8 cellular contexts compared by ENCODE assay signal in genomic region chr9:99820330-99821186, GRCh38. TPM values are rescaled to one million over a fixed set of nuclear protein-coding genes. Genes with fewer than 3 reads are reported as not detected.
DNase-seq lines count a peak whose midpoint lies in the region; ATAC-seq and TF ChIP-seq lines count a peak whose summit lies in the region.

No MANE protein-coding gene starts in this region.

- no peaks in the 10 kb centered on the region for H4K20me1 ChIP-seq in HCT116 (ENCODE audit: insufficient read depth)

- peak overlapping the region; percentile 75 for H3K9ac ChIP-seq in HCT116 (ENCODE audit: low read length)

- RAD21 ChIA-PET in HCT116 (lab: Charles Lee; ENCODE audit: low non-redundant PET in 1 of 2, low total read pairs in 2 of 2, uncharacterized antibody in 2 of 2, unreplicated experiment in 2 of 2) = interaction anchor here in 1 of 2 experiments (1.4 kb wide), 1 partner anchor 521 kb away, joined by 4 read pairs; no protein-coding TSS in a partner anchor

- peak overlapping the region; percentile 94 for H3K27ac Mint-ChIP-seq in activated naive CD8-positive, alpha-beta T cell

- H3K27ac ChIP-seq in HCT116 (ENCODE audit: low read depth, low read length) (peak overlapping the region; percentile 20), urinary bladder (ENCODE audit: low read depth) (peak overlapping the region; percentile 59)

- H2AFZ ChIP-seq in HCT116 (ENCODE audit: low read depth, low read length, poor library complexity, severe bottlenecking) = peak overlapping the region; percentile 41

- CTCF ChIA-PET in HCT116 (lab: Charles Lee) = no interaction called here

- TF ChIP-seq POLR2A in HCT116 (IDR thresholded peaks at IDR 0.05; ENCODE audit: borderline replicate concordance, extremely low read depth, insufficient read depth, insufficient read length) = no peak

- H3K4me3 Mint-ChIP-seq in activated naive CD8-positive, alpha-beta T cell = peak overlapping the region; percentile 98

- TF ChIP-seq CTCF in AG10803 (conservative IDR thresholded peaks at IDR 0.05; ENCODE audit: low read length) (no peak), HCT116 (IDR thresholded peaks at IDR 0.05 in 2 of 3, conservative IDR thresholded peaks at IDR 0.05 in 1 of 3; ENCODE audit: borderline replicate concordance in 1 of 3, insufficient read depth in 1 of 3, low read depth in 2 of 3, low read length in 2 of 3) (0 out of 6 replicates have a peak, but pooled peaks of 1 of the 3 experiments have one; percentile 8)

- no peak for TF ChIP-seq RAD21 in HCT116 (IDR thresholded peaks at IDR 0.05; ENCODE audit: low read depth)

- H3K27me3 ChIP-seq in HCT116 (ENCODE audit: insufficient read depth, low read length) = no peaks in the 10 kb centered on the region

- DNase-seq in AG10803 (ENCODE audit: low read depth) = peak; percentile 83
- no peak for DNase-seq in HCT116 (ENCODE audit: low read depth, low spot score)
- peak; percentile 72 for DNase-seq in RPMI7951 (ENCODE audit: low read depth)
- DNase-seq in glomerular endothelial cell (ENCODE audit: extremely low read depth, low read depth, low spot score) = peak; percentile 29
- DNase-seq in nucleus accumbens (lab: John Stamatoyannopoulos, UW) = peak in 33 of 56 donors; percentile 18 to 83 (median 64)

- intact Hi-C loops in HCT116 (cut with micrococcal nuclease) = loop anchor here (2.0 to 10.0 kb wide), 3 partner anchors 86 to 277 kb away; partner anchors contain the start of genes ERP44, INVS and STX17

- no peaks in the 10 kb centered on the region for H3K9me2 ChIP-seq in HCT116 (ENCODE audit: insufficient read depth)

- peaks cover 6 to 37% of the 10 kb centered on the region in 2 experiments for H3K4me1 ChIP-seq in HCT116 (ENCODE audit: control insufficient read depth in 1 of 2, insufficient read depth in 2 of 2, low read length in 2 of 2)
- no peaks in the 10 kb centered on the region for H3K4me1 ChIP-seq in urinary bladder (ENCODE audit: insufficient read depth)

- no peaks in the 10 kb centered on the region for H3K9me3 ChIP-seq in HCT116 (ENCODE audit: control insufficient read depth in 1 of 2, insufficient read depth in 1 of 2, low read depth in 1 of 2, low read length in 2 of 2)

- ATAC-seq in HCT116 = no peak
- no peak for ATAC-seq in GM18867 (IDR thresholded peaks at IDR 0.05; ENCODE audit: unreplicated experiment)

- no peaks in the 10 kb centered on the region for H3K9me3 Mint-ChIP-seq in activated naive CD8-positive, alpha-beta T cell (ENCODE audit: low read depth)

- peak overlapping the region; percentile 99 for H3K4me2 ChIP-seq in HCT116 (ENCODE audit: low read length)

- H3K27me3 Mint-ChIP-seq in activated naive CD8-positive, alpha-beta T cell = no peaks in the 10 kb centered on the region

- H3K4me3 ChIP-seq in AG10803 (ENCODE audit: low read length) (peak overlapping the region; percentile 90), HCT116 (replicated peaks in 1 of 2; ENCODE audit: low read depth in 1 of 2, low read length in 2 of 2) (peak overlapping the region; percentile 83 to 84), urinary bladder (ENCODE audit: low read depth, low read length) (peak overlapping the region; percentile 64)

- no peaks in the 10 kb centered on the region for H3K36me3 Mint-ChIP-seq in activated naive CD8-positive, alpha-beta T cell

- under 1% methylated on average over 34 of the region's 34 CpGs for WGBS in urinary bladder

- POLR2A ChIA-PET in HCT116 (lab: Charles Lee) = no interaction called here

- H3K36me3 ChIP-seq in HCT116 (ENCODE audit: control insufficient read depth in 1 of 2, insufficient read depth in 2 of 2, low read length in 2 of 2) = no peaks in the 10 kb centered on the region
- H3K36me3 ChIP-seq in urinary bladder (ENCODE audit: insufficient read depth) = no peaks in the 10 kb centered on the region

- H3K79me2 ChIP-seq in HCT116 (ENCODE audit: insufficient read depth, low read length) = peaks cover 11% of the 10 kb centered on the region

- peaks cover 54% of the 10 kb centered on the region for H3K4me1 Mint-ChIP-seq in activated naive CD8-positive, alpha-beta T cell (ENCODE audit: low read depth)

- BruUV-seq in HCT116 (replicated peaks; lab: Mats Ljungman, UMichigan) = no TSS peak

TF ChIP-seq in HCT116, 20 proteins besides CTCF, POLR2A, EP300 and RAD21:
- TF ChIP-seq MAX (IDR thresholded peaks at IDR 0.05) = no peak
- no peak for TF ChIP-seq ZNF274 (IDR thresholded peaks at IDR 0.05; ENCODE audit: low read depth, low read length)
- no peak for TF ChIP-seq SIN3A (IDR thresholded peaks at IDR 0.05; ENCODE audit: low read depth)
- no peak for TF ChIP-seq POLR2AphosphoS5 (IDR thresholded peaks at IDR 0.05; ENCODE audit: low read depth, low read length)
- TF ChIP-seq CBX3 (IDR thresholded peaks at IDR 0.05; ENCODE audit: low read depth) = no peak
- TF ChIP-seq CEBPB (IDR thresholded peaks at IDR 0.05; ENCODE audit: low read depth) = no peak
- TF ChIP-seq SP1 (IDR thresholded peaks at IDR 0.05; ENCODE audit: low read depth) = no peak
TF ChIP-seq in HCT116: peak in this region for 0.

RNA-seq across cellular contexts. Expression of gene NR4A3, which starts 1.1 kb away (rescaled TPM):
- 0.86 TPM for total RNA-seq in HCT116 (2021; ENCODE audit: unreplicated experiment)
- 0.40 and 1.8 TPM in 2 replicates for polyA plus RNA-seq in HCT116 (2012)
- total RNA-seq in RPMI7951 (2014; rRNA removed; shearing (Covaris generic)) = under 0.01 and 0.10 TPM in 2 replicates
- total RNA-seq in glomerular endothelial cell = 0.05 and 0.12 TPM in 2 replicates
- total RNA-seq in urinary bladder = 4.7 TPM
- 4.8 TPM for polyA plus RNA-seq in urinary bladder
